9 cellular contexts compared by ENCODE assay signal in the genomic region with DNA sequence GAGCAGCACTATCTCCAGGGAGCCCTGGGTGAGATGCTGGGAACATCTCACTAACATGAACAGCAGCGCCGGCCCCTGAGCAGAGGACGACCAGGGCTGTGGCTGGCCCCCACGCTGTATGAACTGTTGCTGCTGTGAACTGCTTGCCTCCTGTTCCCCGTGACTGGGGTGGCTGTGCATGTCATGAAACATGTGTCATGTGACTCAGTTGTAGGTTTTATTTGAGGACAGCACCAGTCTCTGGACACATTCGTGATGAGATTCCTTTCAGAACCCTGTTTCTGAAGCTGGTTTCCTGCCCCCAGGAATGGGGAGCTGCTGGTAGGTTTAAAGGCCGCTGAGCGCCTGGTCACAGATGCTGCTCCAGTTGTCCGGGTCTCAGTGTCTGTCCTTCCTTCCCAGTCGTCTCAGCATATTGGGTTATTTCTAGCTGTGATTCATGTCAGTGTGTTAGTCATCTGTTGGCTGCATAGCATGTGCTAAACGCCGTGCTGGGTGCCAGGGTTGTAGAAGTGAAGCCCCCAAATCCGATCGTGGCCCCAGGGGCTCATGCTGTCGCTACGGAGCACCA.
DNase-seq lines count a peak whose midpoint lies in the region; ATAC-seq and TF ChIP-seq lines count a peak whose summit lies in the region.
"Had no signal": no experiment of that assay in that cellular context is flagged by ENCODE, and none has a peak within 500 bp of the region (broad histone marks: within the 10 kb centered on the region; RNA-seq: fewer than 3 reads in every experiment).

No MANE protein-coding gene starts in this region.

- H3K9me3 ChIP-seq in skeletal muscle tissue (ENCODE audit: control insufficient read depth in 3 of 3, low read length in 3 of 3) (no peaks in the 10 kb centered on the region), MM.1S (replicated peaks; ENCODE audit: insufficient read depth, low read length) (no peaks in the 10 kb centered on the region)

- no peak overlapping the region for H2AFZ ChIP-seq in MM.1S (ENCODE audit: low read length)

- DNase-seq in GM03348 (ENCODE audit: low spot score) (peak; percentile 72), WTC11 (ENCODE audit: low spot score) (no peak), fibroblast of pulmonary artery (ENCODE audit: low read depth) (peak; percentile 34), MM.1S (no peak), cerebellar nuclear complex (lab: John Stamatoyannopoulos, UW) (no peak)
- no peak for DNase-seq in activated CD4-positive, alpha-beta T cell treated with anti-CD3 and anti-CD28 coated beads for 36 hours
- DNase-seq: activated naive CD8-positive, alpha-beta T cell treated with anti-CD3 and anti-CD28 coated beads, Interleukin-2, amount 50 U/mL, for 24 hours had no signal

- H3K79me2 ChIP-seq in MM.1S (ENCODE audit: low read length) = peaks cover 100% of the 10 kb centered on the region

- no peak for ATAC-seq in WTC11
- no peak for ATAC-seq in GM19455 (IDR thresholded peaks at IDR 0.05; ENCODE audit: unreplicated experiment)
- ATAC-seq in activated CD4-positive, alpha-beta T cell treated with anti-CD3 and anti-CD28 coated beads for 36 hours = no peak
- ATAC-seq: activated naive CD8-positive, alpha-beta T cell treated with anti-CD3 and anti-CD28 coated beads, Interleukin-2, amount 50 U/mL, for 24 hours had no signal

- intact Hi-C loops in activated CD4-positive, alpha-beta T cell treated with anti-CD3 and anti-CD28 coated beads for 36 hours (cut with DNase I, micrococcal nuclease) = no loop called here

- no peaks in the 10 kb centered on the region for H3K9me3 Mint-ChIP-seq in WTC11
- H3K9me3 Mint-ChIP-seq in activated CD4-positive, alpha-beta T cell treated with anti-CD3 and anti-CD28 coated beads for 36 hours (ENCODE audit: low read depth) = no peaks in the 10 kb centered on the region
- H3K9me3 Mint-ChIP-seq: activated naive CD8-positive, alpha-beta T cell treated with anti-CD3 and anti-CD28 coated beads, Interleukin-2, amount 50 U/mL, for 24 hours had no signal

- no peaks in the 10 kb centered on the region for H3K27me3 Mint-ChIP-seq in WTC11 (ENCODE audit: low read depth)
- no peaks in the 10 kb centered on the region for H3K27me3 Mint-ChIP-seq in activated CD4-positive, alpha-beta T cell treated with anti-CD3 and anti-CD28 coated beads for 36 hours
- H3K27me3 Mint-ChIP-seq: activated naive CD8-positive, alpha-beta T cell treated with anti-CD3 and anti-CD28 coated beads, Interleukin-2, amount 50 U/mL, for 24 hours had no signal

- CTCF ChIA-PET in WTC11 (lab: Charles Lee) = interaction anchor here (1.0 to 1.1 kb wide), 2 partner anchors 9 to 13 kb away, joined by 3 to 4 read pairs; no protein-coding TSS in a partner anchor
- CTCF ChIA-PET in activated CD4-positive, alpha-beta T cell treated with anti-CD3 and anti-CD28 coated beads for 36 hours (lab: Charles Lee) = interaction anchor here (0.6 kb wide), 1 partner anchor 229 kb away, joined by 3 read pairs; no protein-coding TSS in a partner anchor

- H3F3A ChIP-seq in MM.1S (ENCODE audit: insufficient read depth, low read length) = no peaks in the 10 kb centered on the region

- H3K4me1 ChIP-seq in skeletal muscle tissue (ENCODE audit: control insufficient read depth in 3 of 3, insufficient read depth in 3 of 3, low read length in 3 of 3) = peaks cover 69 to 87% (median 87%) of the 10 kb centered on the region in 3 donors
- H3K4me1 ChIP-seq in MM.1S (ENCODE audit: low read length) = peaks cover 17% of the 10 kb centered on the region

- no peak overlapping the region for H3K4me2 ChIP-seq in MM.1S (ENCODE audit: low read depth, low read length)

- POLR2A ChIA-PET in WTC11 (lab: Charles Lee) = no interaction called here
- POLR2A ChIA-PET in activated CD4-positive, alpha-beta T cell treated with anti-CD3 and anti-CD28 coated beads for 36 hours (lab: Charles Lee) = no interaction called here

- H3K9me2 ChIP-seq in MM.1S (replicated peaks; ENCODE audit: insufficient read depth, low read length) = no peaks in the 10 kb centered on the region

- peaks cover 11% of the 10 kb centered on the region for H3K4me1 Mint-ChIP-seq in WTC11
- peaks cover 21% of the 10 kb centered on the region for H3K4me1 Mint-ChIP-seq in activated CD4-positive, alpha-beta T cell treated with anti-CD3 and anti-CD28 coated beads for 36 hours

- H3K36me3 ChIP-seq in skeletal muscle tissue (ENCODE audit: control insufficient read depth in 3 of 3, insufficient read depth in 3 of 3, low read length in 3 of 3) (peaks cover 0 to 14% (median 3%) of the 10 kb centered on the region in 3 donors), MM.1S (replicated peaks; ENCODE audit: insufficient read depth, low read length) (no peaks in the 10 kb centered on the region)

- H3K27ac ChIP-seq in skeletal muscle tissue (ENCODE audit: low read depth, low read length) (peak overlapping the region; percentile 20), MM.1S (ENCODE audit: low read length) (no peak overlapping the region)

- H3K9ac ChIP-seq in skeletal muscle tissue (ENCODE audit: low read depth in 1 of 3, low read length in 3 of 3) (peak overlapping the region in 1 of 3 donors; percentile 60), MM.1S (ENCODE audit: low read length) (no peak overlapping the region)

- H4K20me1 ChIP-seq in MM.1S (ENCODE audit: insufficient read depth, low read length) = peaks cover 39% of the 10 kb centered on the region

- TF ChIP-seq CTCF in WTC11 (IDR thresholded peaks at IDR 0.05) (no peak), fibroblast of pulmonary artery (IDR thresholded peaks at IDR 0.05; ENCODE audit: low read length, missing control alignments) (no peak), MM.1S (IDR thresholded peaks at IDR 0.05; ENCODE audit: low read length) (no peak)

- H3K27me3 ChIP-seq in skeletal muscle tissue (ENCODE audit: control insufficient read depth in 3 of 3, insufficient read depth in 3 of 3, low read length in 3 of 3) = no peaks in the 10 kb centered on the region
- no peaks in the 10 kb centered on the region for H3K27me3 ChIP-seq in MM.1S (replicated peaks; ENCODE audit: insufficient read depth, low read length)

- no peak overlapping the region for H3K4me3 Mint-ChIP-seq in WTC11
- no peak overlapping the region for H3K4me3 Mint-ChIP-seq in activated CD4-positive, alpha-beta T cell treated with anti-CD3 and anti-CD28 coated beads for 36 hours
- H3K4me3 Mint-ChIP-seq: activated naive CD8-positive, alpha-beta T cell treated with anti-CD3 and anti-CD28 coated beads, Interleukin-2, amount 50 U/mL, for 24 hours had no signal

- H3K27ac Mint-ChIP-seq in WTC11 = 0 out of 2 replicates have a peak overlapping the region, but pooled peaks have one; percentile 79
- H3K27ac Mint-ChIP-seq in activated CD4-positive, alpha-beta T cell treated with anti-CD3 and anti-CD28 coated beads for 36 hours = no peak overlapping the region
- H3K27ac Mint-ChIP-seq: activated naive CD8-positive, alpha-beta T cell treated with anti-CD3 and anti-CD28 coated beads, Interleukin-2, amount 50 U/mL, for 24 hours had no signal

- no peaks in the 10 kb centered on the region; the same call in 1 of the 2 replicates for H3K36me3 Mint-ChIP-seq in WTC11
- no peaks in the 10 kb centered on the region for H3K36me3 Mint-ChIP-seq in activated CD4-positive, alpha-beta T cell treated with anti-CD3 and anti-CD28 coated beads for 36 hours (ENCODE audit: low read depth)

- H3K4me3 ChIP-seq in fibroblast of pulmonary artery (replicated peaks; ENCODE audit: low read depth, low read length) (no peak overlapping the region), skeletal muscle tissue (ENCODE audit: low read length in 3 of 3) (no peak overlapping the region), MM.1S (ENCODE audit: low read length) (no peak overlapping the region)

TF ChIP-seq in WTC11, 78 proteins besides CTCF, POLR2A, EP300 and RAD21 (continues in another document):
- no peak for TF ChIP-seq IRF1 (CRISPR knock-in tag; IDR thresholded peaks at IDR 0.05)
- TF ChIP-seq NR2C2 (CRISPR knock-in tag; IDR thresholded peaks at IDR 0.05) = no peak
- no peak for TF ChIP-seq ZNF232 (CRISPR knock-in tag; IDR thresholded peaks at IDR 0.05)
- TF ChIP-seq OVOL2 (CRISPR knock-in tag; IDR thresholded peaks at IDR 0.05; ENCODE audit: borderline replicate concordance) = no peak
- TF ChIP-seq MAX (CRISPR knock-in tag; IDR thresholded peaks at IDR 0.05) = no peak
- TF ChIP-seq SMAD4 (CRISPR knock-in tag; IDR thresholded peaks at IDR 0.05) = no peak
- TF ChIP-seq, protein P1, sequence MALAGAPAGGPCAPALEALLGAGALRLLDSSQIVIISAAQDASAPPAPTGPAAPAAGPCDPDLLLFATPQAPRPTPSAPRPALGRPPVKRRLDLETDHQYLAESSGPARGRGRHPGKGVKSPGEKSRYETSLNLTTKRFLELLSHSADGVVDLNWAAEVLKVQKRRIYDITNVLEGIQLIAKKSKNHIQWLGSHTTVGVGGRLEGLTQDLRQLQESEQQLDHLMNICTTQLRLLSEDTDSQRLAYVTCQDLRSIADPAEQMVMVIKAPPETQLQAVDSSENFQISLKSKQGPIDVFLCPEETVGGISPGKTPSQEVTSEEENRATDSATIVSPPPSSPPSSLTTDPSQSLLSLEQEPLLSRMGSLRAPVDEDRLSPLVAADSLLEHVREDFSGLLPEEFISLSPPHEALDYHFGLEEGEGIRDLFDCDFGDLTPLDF (CRISPR knock-in tag; IDR thresholded peaks at IDR 0.05) = no peak
- no peak for TF ChIP-seq GRHL2 (CRISPR knock-in tag; IDR thresholded peaks at IDR 0.05; ENCODE audit: insufficient replicate concordance, severe bottlenecking)
- no peak for TF ChIP-seq NFYB (CRISPR knock-in tag; conservative IDR thresholded peaks at IDR 0.05; ENCODE audit: low read depth)
- TF ChIP-seq ELF4 (CRISPR knock-in tag; IDR thresholded peaks at IDR 0.05; ENCODE audit: low read depth) = no peak

Comparison
In these comparisons a context has a peak if more than half of its experiments do, and no peak if none do; other contexts are left out.
1. DNase-seq: peak in GM03348 (single experiment) and fibroblast of pulmonary artery (single experiment); none in WTC11 (single experiment), activated CD4-positive, alpha-beta T cell treated with anti-CD3 and anti-CD28 coated beads for 36 hours (single experiment), MM.1S (single experiment) and cerebellar nuclear complex (0 of 2).